In genomic region chr15:84734794-84735479, GRCh38 we compare ENCODE assay signal across 8 cellular contexts. TPM values are rescaled to one million over a fixed set of nuclear protein-coding genes. Genes with fewer than 3 reads are reported as not detected.
DNase-seq lines count a peak whose midpoint lies in the region; ATAC-seq, FAIRE-seq and TF ChIP-seq lines count a peak whose summit lies in the region.

No MANE protein-coding gene starts in this region.

- H3K4me1 ChIP-seq in pancreas: peaks cover 0 to 2% (median 0%) of the 10 kb centered on the region in 3 donors

- H3K9me3 Mint-ChIP-seq in activated CD8-positive, alpha-beta T cell treated with anti-CD3 and anti-CD28 coated beads, Interleukin-2, amount 10 ng/mL, durations not matched to agents 7 days and 5 days (ENCODE audit: insufficient read depth): no peaks in the 10 kb centered on the region

- DNase-seq in NCI-H748 (lab: John Stamatoyannopoulos, UW; ENCODE audit: unreplicated experiment) (peak; percentile 21), NCI-H748 treated with DMSO at 0.1 percent for 48 hours (lab: John Stamatoyannopoulos, UW) (no peak), NCI-H69 (lab: John Stamatoyannopoulos, UW) (peak; percentile 52), pancreas (peak in 4 of 6 donors; percentile 44 to 79 (median 46)), occipital lobe (lab: John Stamatoyannopoulos, UW) (no peak)
- peak; percentile 86 for DNase-seq in activated CD8-positive, alpha-beta T cell treated with anti-CD3 and anti-CD28 coated beads, Interleukin-2, amount 10 ng/mL, durations not matched to agents 7 days and 5 days

- POLR2A ChIA-PET in activated CD8-positive, alpha-beta T cell treated with anti-CD3 and anti-CD28 coated beads, Interleukin-2, amount 10 ng/mL, durations not matched to agents 7 days and 5 days (lab: Charles Lee): interaction anchor here (0.6 to 5.2 kb wide), 9 partner anchors 9 to 101 kb away, joined by 3 to 80 read pairs (median 14); partner anchors contain the start of gene SEC11A

- H3K9me3 ChIP-seq in pancreas: no peaks in the 10 kb centered on the region

- peak overlapping the region in 2 of 4 donors; percentile 4 to 30 for H3K4me3 ChIP-seq in pancreas

- peaks cover 3% of the 10 kb centered on the region for H3K36me3 Mint-ChIP-seq in activated CD8-positive, alpha-beta T cell treated with anti-CD3 and anti-CD28 coated beads, Interleukin-2, amount 10 ng/mL, durations not matched to agents 7 days and 5 days (ENCODE audit: low read depth)

- H3K36me3 ChIP-seq in pancreas: no peaks in the 10 kb centered on the region

- H3K27ac ChIP-seq in pancreas: peak overlapping the region in 2 of 4 donors; percentile 57 to 62

- peak overlapping the region; percentile 64 for H3K4me3 Mint-ChIP-seq in activated CD8-positive, alpha-beta T cell treated with anti-CD3 and anti-CD28 coated beads, Interleukin-2, amount 10 ng/mL, durations not matched to agents 7 days and 5 days

- CTCF ChIA-PET in activated CD8-positive, alpha-beta T cell treated with anti-CD3 and anti-CD28 coated beads, Interleukin-2, amount 10 ng/mL, durations not matched to agents 7 days and 5 days (lab: Charles Lee): interaction anchor here (0.7 to 7.2 kb wide), 13 partner anchors 9 to 136 kb away, joined by 3 to 101 read pairs (median 6); partner anchors contain the start of genes SEC11A and WDR73

- peaks cover 42% of the 10 kb centered on the region for H3K4me1 Mint-ChIP-seq in activated CD8-positive, alpha-beta T cell treated with anti-CD3 and anti-CD28 coated beads, Interleukin-2, amount 10 ng/mL, durations not matched to agents 7 days and 5 days (ENCODE audit: low read depth)

- no peaks in the 10 kb centered on the region for H3K27me3 Mint-ChIP-seq in activated CD8-positive, alpha-beta T cell treated with anti-CD3 and anti-CD28 coated beads, Interleukin-2, amount 10 ng/mL, durations not matched to agents 7 days and 5 days (ENCODE audit: low read depth)

- peak; percentile 56 for ATAC-seq in HG03039 (IDR thresholded peaks at IDR 0.05; ENCODE audit: unreplicated experiment)
- ATAC-seq in activated CD8-positive, alpha-beta T cell treated with anti-CD3 and anti-CD28 coated beads, Interleukin-2, amount 10 ng/mL, durations not matched to agents 7 days and 5 days: peak; percentile 81
- peak; percentile 87 for ATAC-seq in esophagus mucosa
- ATAC-seq in pancreas: peak; percentile 90 to 99 (median 95)

- WGBS in pancreas, 2 donors: 24 to 25% methylated on average over 7 of the region's 7 CpGs

- FAIRE-seq in pancreas (lab: Jason Lieb, UNC): no peak

- intact Hi-C loops in pancreas (cut with DNase I): no loop called here

- TF ChIP-seq CTCF in pancreas (IDR thresholded peaks at IDR 0.05): no peak

- H3K27me3 ChIP-seq in pancreas: no peaks in the 10 kb centered on the region

- H3K27ac Mint-ChIP-seq in activated CD8-positive, alpha-beta T cell treated with anti-CD3 and anti-CD28 coated beads, Interleukin-2, amount 10 ng/mL, durations not matched to agents 7 days and 5 days: peak overlapping the region; percentile 93

RNA-seq across cellular contexts. Expression of gene ZNF592, which starts 13.5 kb away (rescaled TPM):
- total RNA-seq in activated CD8-positive, alpha-beta T cell treated with anti-CD3 and anti-CD28 coated beads, Interleukin-2, amount 10 ng/mL, durations not matched to agents 7 days and 5 days: 10 to 100 TPM; 36.5 to 36.6 TPM
- total RNA-seq in esophagus mucosa: 12.6 TPM
- total RNA-seq in pancreas: 10 to 100 TPM; 11.5 to 16.6 (median 12.2) TPM
- 1 to 10 TPM; 9.1 to 9.9 TPM for polyA plus RNA-seq in pancreas
- 6.4 TPM for total RNA-seq in occipital lobe

RNA-seq across cellular contexts. Expression of gene SEC11A, which starts 19.0 kb away (rescaled TPM):
- total RNA-seq in activated CD8-positive, alpha-beta T cell treated with anti-CD3 and anti-CD28 coated beads, Interleukin-2, amount 10 ng/mL, durations not matched to agents 7 days and 5 days: 100 to 1,000 TPM; 117 to 119 TPM
- total RNA-seq in esophagus mucosa: 65.4 TPM
- 10 to 100 TPM; 43.7 to 77.5 (median 67.8) TPM for total RNA-seq in pancreas
- polyA plus RNA-seq in pancreas: 10 to 100 TPM; 71.3 to 98.7 TPM
- total RNA-seq in occipital lobe: 68.9 TPM

Comparison
In these comparisons a context has a peak if more than half of its experiments do, and no peak if none do; other contexts are left out.
1. DNase-seq: peak in NCI-H748 (single experiment), NCI-H69 (single experiment), activated CD8-positive, alpha-beta T cell treated with anti-CD3 and anti-CD28 coated beads, Interleukin-2, amount 10 ng/mL, durations not matched to agents 7 days and 5 days (single experiment) and pancreas (4 of 6); none in NCI-H748 treated with DMSO at 0.1 percent for 48 hours (single experiment) and occipital lobe (single experiment).
2. Peak in every context shown above with its lines, with median percentiles within 50 percentile points of each other: ATAC-seq.